Comparison of ENCODE assay signal across 16 cellular contexts in the genomic region with DNA sequence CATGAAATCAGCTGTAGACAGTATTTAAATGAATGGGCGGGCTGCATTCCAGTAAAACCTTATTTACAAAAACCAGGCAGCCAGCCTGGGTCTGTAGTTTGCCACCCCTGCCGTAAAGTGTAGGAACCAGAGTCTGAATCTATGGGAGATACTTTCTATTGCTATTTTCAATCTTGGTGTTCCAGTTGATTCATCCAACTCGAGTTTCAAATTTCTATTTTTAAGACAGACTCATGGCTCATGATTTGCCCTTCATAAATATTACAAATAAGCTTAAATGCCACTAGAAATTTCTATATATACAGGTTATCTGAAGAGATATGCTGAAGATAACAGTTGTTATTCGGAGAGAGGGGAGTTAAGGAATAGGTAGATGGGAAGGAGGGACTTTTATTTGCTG. TPM values are rescaled to one million over a fixed set of nuclear protein-coding genes. Genes with fewer than 3 reads are reported as not detected.
DNase-seq lines count a peak whose midpoint lies in the region; ATAC-seq and TF ChIP-seq lines count a peak whose summit lies in the region.
"Had no signal": no experiment of that assay in that cellular context is flagged by ENCODE, and none has a peak within 500 bp of the region (broad histone marks: within the 10 kb centered on the region; RNA-seq: fewer than 3 reads in every experiment).

No MANE protein-coding gene starts in this region.

- H3K79me2 ChIP-seq in GM23338 (replicated peaks; ENCODE audit: insufficient read depth): no peaks in the 10 kb centered on the region

- no peaks in the 10 kb centered on the region for H3F3A ChIP-seq in GM23338 (replicated peaks; ENCODE audit: low read depth)

- no peak overlapping the region for H3K4me2 ChIP-seq in GM23338

- H3K9me2 ChIP-seq in GM23338 (ENCODE audit: insufficient read depth): peaks cover 26% of the 10 kb centered on the region

- no peaks in the 10 kb centered on the region for H3K36me3 ChIP-seq in GM23338 (ENCODE audit: insufficient read depth)
- H3K36me3 ChIP-seq in adipocyte (ENCODE audit: control insufficient read depth, insufficient read depth, low read length, severe bottlenecking): no peaks in the 10 kb centered on the region

- H3K27ac ChIP-seq in GM23338 (ENCODE audit: low read depth): no peak overlapping the region
- H3K27ac ChIP-seq: GM23248 had no signal

- no peaks in the 10 kb centered on the region for H3K27me3 Mint-ChIP-seq in GM23338 (ENCODE audit: insufficient read depth, low read depth, poor library complexity)

- 0 out of 2 replicates have a peak overlapping the region, but pooled peaks have one; percentile 56 for H2AFZ ChIP-seq in GM23338
- H2AFZ ChIP-seq: GM23248 had no signal

- DNase-seq in GM23338 (ENCODE audit: low spot score) (no peak), adipocyte (ENCODE audit: low read depth) (peak; percentile 11), renal cortical epithelial cell (ENCODE audit: low read depth) (peak; percentile 34), RKO (ENCODE audit: low spot score) (no peak), NCI-H2171 (lab: John Stamatoyannopoulos, UW) (no peak)
- no peak for DNase-seq in stimulated activated CD4-positive, alpha-beta T cell treated with anti-CD3 and anti-CD28 coated beads, Interleukin-4, amount 100 ng/mL, for 1 hour
- DNase-seq: Calu3; CD4-positive, alpha-beta memory T cell; DMS79; EL; GDM1; GM23248; H9 had no signal

- no peak overlapping the region for H3K4me3 ChIP-seq in GM23338
- H3K4me3 ChIP-seq in adipocyte (ENCODE audit: low read length): no peak overlapping the region
- H3K4me3 ChIP-seq: GM12878, GM23248 had no signal

- no peaks in the 10 kb centered on the region for H3K4me1 Mint-ChIP-seq in GM23338
- H3K4me1 Mint-ChIP-seq: CD4-positive, alpha-beta memory T cell; H9 had no signal

- H3K27ac Mint-ChIP-seq in GM23338: no peak overlapping the region
- H3K27ac Mint-ChIP-seq: CD4-positive, alpha-beta memory T cell; H9 had no signal

- no peaks in the 10 kb centered on the region for H3K9me3 Mint-ChIP-seq in GM23338
- H3K9me3 Mint-ChIP-seq: CD4-positive, alpha-beta memory T cell; H9 had no signal

- no peaks in the 10 kb centered on the region for H3K4me1 ChIP-seq in GM23338 (ENCODE audit: insufficient read depth)
- no peaks in the 10 kb centered on the region for H3K4me1 ChIP-seq in adipocyte (ENCODE audit: control insufficient read depth, insufficient read depth, low read length)

- ATAC-seq in GM23338: no peak
- ATAC-seq: GM12878, HCT116 had no signal

- H4K20me1 ChIP-seq in GM23338 (replicated peaks; ENCODE audit: insufficient read depth): no peaks in the 10 kb centered on the region

- TF ChIP-seq CTCF in GM23338 (conservative IDR thresholded peaks at IDR 0.05; ENCODE audit: low read depth in 2 of 2): no peak

- peaks cover 15% of the 10 kb centered on the region for H3K9me3 ChIP-seq in adipocyte (ENCODE audit: control insufficient read depth, low read length)

- H3K9ac ChIP-seq in adipocyte (ENCODE audit: low read length): no peak overlapping the region
- H3K9ac ChIP-seq: GM23248 had no signal

- no peaks in the 10 kb centered on the region for H3K36me3 Mint-ChIP-seq in GM23338 (ENCODE audit: low read depth)
- H3K36me3 Mint-ChIP-seq: CD4-positive, alpha-beta memory T cell had no signal

- no peaks in the 10 kb centered on the region for H3K27me3 ChIP-seq in GM23338 (ENCODE audit: insufficient read depth)
- H3K27me3 ChIP-seq in adipocyte (replicated peaks; ENCODE audit: control insufficient read depth, insufficient read depth, low read length): no peaks in the 10 kb centered on the region

- H3K4me3 Mint-ChIP-seq in GM23338: no peak overlapping the region
- H3K4me3 Mint-ChIP-seq: CD4-positive, alpha-beta memory T cell; H9 had no signal

TF ChIP-seq in GM23338, 12 proteins besides CTCF, POLR2A, EP300 and RAD21 (continues in another document):
- TF ChIP-seq CREB1 (CRISPR knock-in tag; IDR thresholded peaks at IDR 0.05; ENCODE audit: low read depth) (no peak), REST (IDR thresholded peaks at IDR 0.05; ENCODE audit: unreplicated experiment) (no peak), EZH2phosphoT487 (IDR thresholded peaks at IDR 0.05; ENCODE audit: unreplicated experiment) (no peak), JUNB (IDR thresholded peaks at IDR 0.05; ENCODE audit: unreplicated experiment) (no peak), EZH2 (IDR thresholded peaks at IDR 0.05; ENCODE audit: low read depth, unreplicated experiment) (no peak)
- TF ChIP-seq, protein P1, sequence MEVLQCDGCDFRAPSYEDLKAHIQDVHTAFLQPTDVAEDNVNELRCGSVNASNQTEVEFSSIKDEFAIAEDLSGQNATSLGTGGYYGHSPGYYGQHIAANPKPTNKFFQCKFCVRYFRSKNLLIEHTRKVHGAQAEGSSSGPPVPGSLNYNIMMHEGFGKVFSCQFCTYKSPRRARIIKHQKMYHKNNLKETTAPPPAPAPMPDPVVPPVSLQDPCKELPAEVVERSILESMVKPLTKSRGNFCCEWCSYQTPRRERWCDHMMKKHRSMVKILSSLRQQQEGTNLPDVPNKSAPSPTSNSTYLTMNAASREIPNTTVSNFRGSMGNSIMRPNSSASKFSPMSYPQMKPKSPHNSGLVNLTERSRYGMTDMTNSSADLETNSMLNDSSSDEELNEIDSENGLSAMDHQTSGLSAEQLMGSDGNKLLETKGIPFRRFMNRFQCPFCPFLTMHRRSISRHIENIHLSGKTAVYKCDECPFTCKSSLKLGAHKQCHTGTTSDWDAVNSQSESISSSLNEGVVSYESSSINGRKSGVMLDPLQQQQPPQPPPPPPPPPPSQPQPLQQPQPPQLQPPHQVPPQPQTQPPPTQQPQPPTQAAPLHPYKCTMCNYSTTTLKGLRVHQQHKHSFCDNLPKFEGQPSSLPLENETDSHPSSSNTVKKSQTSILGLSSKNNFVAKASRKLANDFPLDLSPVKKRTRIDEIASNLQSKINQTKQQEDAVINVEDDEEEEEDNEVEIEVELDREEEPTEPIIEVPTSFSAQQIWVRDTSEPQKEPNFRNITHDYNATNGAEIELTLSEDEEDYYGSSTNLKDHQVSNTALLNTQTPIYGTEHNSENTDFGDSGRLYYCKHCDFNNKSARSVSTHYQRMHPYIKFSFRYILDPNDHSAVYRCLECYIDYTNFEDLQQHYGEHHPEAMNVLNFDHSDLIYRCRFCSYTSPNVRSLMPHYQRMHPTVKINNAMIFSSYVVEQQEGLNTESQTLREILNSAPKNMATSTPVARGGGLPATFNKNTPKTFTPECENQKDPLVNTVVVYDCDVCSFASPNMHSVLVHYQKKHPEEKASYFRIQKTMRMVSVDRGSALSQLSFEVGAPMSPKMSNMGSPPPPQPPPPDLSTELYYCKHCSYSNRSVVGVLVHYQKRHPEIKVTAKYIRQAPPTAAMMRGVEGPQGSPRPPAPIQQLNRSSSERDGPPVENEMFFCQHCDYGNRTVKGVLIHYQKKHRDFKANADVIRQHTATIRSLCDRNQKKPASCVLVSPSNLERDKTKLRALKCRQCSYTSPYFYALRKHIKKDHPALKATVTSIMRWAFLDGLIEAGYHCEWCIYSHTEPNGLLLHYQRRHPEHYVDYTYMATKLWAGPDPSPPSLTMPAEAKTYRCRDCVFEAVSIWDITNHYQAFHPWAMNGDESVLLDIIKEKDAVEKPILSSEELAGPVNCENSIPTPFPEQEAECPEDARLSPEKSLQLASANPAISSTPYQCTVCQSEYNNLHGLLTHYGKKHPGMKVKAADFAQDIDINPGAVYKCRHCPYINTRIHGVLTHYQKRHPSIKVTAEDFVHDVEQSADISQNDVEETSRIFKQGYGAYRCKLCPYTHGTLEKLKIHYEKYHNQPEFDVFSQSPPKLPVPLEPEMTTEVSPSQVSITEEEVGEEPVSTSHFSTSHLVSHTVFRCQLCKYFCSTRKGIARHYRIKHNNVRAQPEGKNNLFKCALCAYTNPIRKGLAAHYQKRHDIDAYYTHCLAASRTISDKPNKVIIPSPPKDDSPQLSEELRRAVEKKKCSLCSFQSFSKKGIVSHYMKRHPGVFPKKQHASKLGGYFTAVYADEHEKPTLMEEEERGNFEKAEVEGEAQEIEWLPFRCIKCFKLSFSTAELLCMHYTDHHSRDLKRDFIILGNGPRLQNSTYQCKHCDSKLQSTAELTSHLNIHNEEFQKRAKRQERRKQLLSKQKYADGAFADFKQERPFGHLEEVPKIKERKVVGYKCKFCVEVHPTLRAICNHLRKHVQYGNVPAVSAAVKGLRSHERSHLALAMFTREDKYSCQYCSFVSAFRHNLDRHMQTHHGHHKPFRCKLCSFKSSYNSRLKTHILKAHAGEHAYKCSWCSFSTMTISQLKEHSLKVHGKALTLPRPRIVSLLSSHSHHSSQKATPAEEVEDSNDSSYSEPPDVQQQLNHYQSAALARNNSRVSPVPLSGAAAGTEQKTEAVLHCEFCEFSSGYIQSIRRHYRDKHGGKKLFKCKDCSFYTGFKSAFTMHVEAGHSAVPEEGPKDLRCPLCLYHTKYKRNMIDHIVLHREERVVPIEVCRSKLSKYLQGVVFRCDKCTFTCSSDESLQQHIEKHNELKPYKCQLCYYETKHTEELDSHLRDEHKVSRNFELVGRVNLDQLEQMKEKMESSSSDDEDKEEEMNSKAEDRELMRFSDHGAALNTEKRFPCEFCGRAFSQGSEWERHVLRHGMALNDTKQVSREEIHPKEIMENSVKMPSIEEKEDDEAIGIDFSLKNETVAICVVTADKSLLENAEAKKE (CRISPR knock-in tag; IDR thresholded peaks at IDR 0.05): no peak

RNA-seq across cellular contexts. Expression of gene ADGRF4, which starts 18.9 kb away (rescaled TPM):
- total RNA-seq in GM23338 (2014; rRNA removed; shearing (Covaris generic)): not detected in 2 replicates
- not detected in 2 replicates for polyA plus RNA-seq in GM23338 (2016; fragmentation: Nextera tagmentation; extraction: Ambion mirVana)
- total RNA-seq in renal cortical epithelial cell: 0.10 and 5.2 TPM in 2 replicates
- total RNA-seq: A673; CD4-positive, alpha-beta memory T cell; H9 had no signal
- polyA plus RNA-seq: CD4-positive, alpha-beta memory T cell; GM23248 had no signal

Comparison
In these comparisons a context has a peak if more than half of its experiments do, and no peak if none do; other contexts are left out.
1. DNase-seq: peak in adipocyte (single experiment) and renal cortical epithelial cell (single experiment); none in GM23338 (single experiment), RKO (single experiment), stimulated activated CD4-positive, alpha-beta T cell treated with anti-CD3 and anti-CD28 coated beads, Interleukin-4, amount 100 ng/mL, for 1 hour (single experiment) and NCI-H2171 (single experiment).